In genomic region chr6:33828764-33829731, GRCh38 we compare ENCODE assay signal across 1 cellular context.
TF ChIP-seq lines count a peak whose summit lies in the region.

No MANE protein-coding gene starts in this region.

TF ChIP-seq in H1, 55 proteins besides CTCF, POLR2A, EP300 and RAD21:
- no peak for TF ChIP-seq POLR2AphosphoS5 (IDR thresholded peaks at IDR 0.05; ENCODE audit: low read depth, low read length)
- no peak for TF ChIP-seq SIRT6 (IDR thresholded peaks at IDR 0.05; ENCODE audit: low read length)
- TF ChIP-seq SIN3A (conservative IDR thresholded peaks at IDR 0.05 in 1 of 2, IDR thresholded peaks at IDR 0.05 in 1 of 2; ENCODE audit: low read depth in 1 of 2, low read length in 2 of 2): 0 out of 4 replicates have a peak, but pooled peaks of 1 of the 2 experiments have one; percentile 31
- no peak for TF ChIP-seq RFX5 (IDR thresholded peaks at IDR 0.05; ENCODE audit: borderline replicate concordance, low read depth, low read length)
- TF ChIP-seq SP4 (IDR thresholded peaks at IDR 0.05; ENCODE audit: low read length): no peak
- TF ChIP-seq JUND (IDR thresholded peaks at IDR 0.05; ENCODE audit: low read length): no peak
- no peak for TF ChIP-seq SP1 (IDR thresholded peaks at IDR 0.05; ENCODE audit: low read depth, low read length)
- TF ChIP-seq CEBPB (IDR thresholded peaks at IDR 0.05; ENCODE audit: low read depth, low read length): no peak
- TF ChIP-seq BCL11A (IDR thresholded peaks at IDR 0.05; ENCODE audit: low read depth in 2 of 2, low read length in 2 of 2): no peak
- TF ChIP-seq GABPA (IDR thresholded peaks at IDR 0.05; ENCODE audit: borderline replicate concordance, insufficient read depth, low read length): no peak
- TF ChIP-seq CREB1 (IDR thresholded peaks at IDR 0.05): no peak
- TF ChIP-seq E2F6 (IDR thresholded peaks at IDR 0.05): peak; percentile 80
- TF ChIP-seq MAX (IDR thresholded peaks at IDR 0.05): peak; percentile 65
- TF ChIP-seq, protein P1, sequence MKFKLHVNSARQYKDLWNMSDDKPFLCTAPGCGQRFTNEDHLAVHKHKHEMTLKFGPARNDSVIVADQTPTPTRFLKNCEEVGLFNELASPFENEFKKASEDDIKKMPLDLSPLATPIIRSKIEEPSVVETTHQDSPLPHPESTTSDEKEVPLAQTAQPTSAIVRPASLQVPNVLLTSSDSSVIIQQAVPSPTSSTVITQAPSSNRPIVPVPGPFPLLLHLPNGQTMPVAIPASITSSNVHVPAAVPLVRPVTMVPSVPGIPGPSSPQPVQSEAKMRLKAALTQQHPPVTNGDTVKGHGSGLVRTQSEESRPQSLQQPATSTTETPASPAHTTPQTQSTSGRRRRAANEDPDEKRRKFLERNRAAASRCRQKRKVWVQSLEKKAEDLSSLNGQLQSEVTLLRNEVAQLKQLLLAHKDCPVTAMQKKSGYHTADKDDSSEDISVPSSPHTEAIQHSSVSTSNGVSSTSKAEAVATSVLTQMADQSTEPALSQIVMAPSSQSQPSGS (IDR thresholded peaks at IDR 0.05; ENCODE audit: low read length): no peak
- no peak for TF ChIP-seq FOSL1 (IDR thresholded peaks at IDR 0.05; ENCODE audit: insufficient read depth, low read depth, low read length)
TF ChIP-seq in H1: peak in this region for 3.
